In genomic region chr3:95302044-95302443, GRCh38 we compare ENCODE assay signal across 19 cellular contexts.
DNase-seq lines count a peak whose midpoint lies in the region; ATAC-seq, FAIRE-seq and TF ChIP-seq lines count a peak whose summit lies in the region.
"Had no signal": no experiment of that assay in that cellular context is flagged by ENCODE, and none has a peak within 500 bp of the region (broad histone marks: within the 10 kb centered on the region; RNA-seq: fewer than 3 reads in every experiment).

No MANE protein-coding gene starts in this region.

- FAIRE-seq in A549 (lab: Jason Lieb, UNC) = no peak
- FAIRE-seq: H1 had no signal

- no peak for TF ChIP-seq EP300 in A549 (IDR thresholded peaks at IDR 0.05)

- H3K27me3 ChIP-seq in brain microvascular endothelial cell (replicated peaks) = no peaks in the 10 kb centered on the region
- H3K27me3 ChIP-seq: breast epithelium, gastrocnemius medialis, neural progenitor cell, tibial nerve had no signal

- CTCF ChIA-PET in A549 (lab: Yijun Ruan, JAX) = no interaction called here

- no peaks in the 10 kb centered on the region for H3K36me3 ChIP-seq in brain microvascular endothelial cell (replicated peaks)
- H3K36me3 ChIP-seq: gastrocnemius medialis, neural progenitor cell, tibial nerve had no signal

- H3K4me2 ChIP-seq in A549 = peak overlapping the region; percentile 36; the same call in 1 of the 3 replicates
- H3K4me2 ChIP-seq: neural progenitor cell had no signal

- 34% methylated on average over 1 of the region's 1 CpG for WGBS in A549 (ENCODE audit: missing lambda C conversion rate)

- no peak for TF ChIP-seq RAD21 in A549 (conservative IDR thresholded peaks at IDR 0.05 in 1 of 2, IDR thresholded peaks at IDR 0.05 in 1 of 2)

- TF ChIP-seq POLR2A in A549 (IDR thresholded peaks at IDR 0.05; ENCODE audit: low read length) = no peak

- no peak for TF ChIP-seq CTCF in A549 (IDR thresholded peaks at IDR 0.05)
- TF ChIP-seq CTCF in brain microvascular endothelial cell (IDR thresholded peaks at IDR 0.05; ENCODE audit: low read depth, low read length, missing control alignments) = no peak

- no peak overlapping the region for H3K4me3 ChIP-seq in A549
- no peak overlapping the region for H3K4me3 ChIP-seq in brain microvascular endothelial cell (ENCODE audit: low read depth, low read length)
- H3K4me3 ChIP-seq: breast epithelium, gastrocnemius medialis, GM12878, neural progenitor cell, tibial nerve had no signal

- ATAC-seq in A549 (no peak), GM18858 (IDR thresholded peaks at IDR 0.05; ENCODE audit: unreplicated experiment) (no peak)
- ATAC-seq: gastrocnemius medialis, GM12878 had no signal

- POLR2A ChIA-PET in A549 (lab: Yijun Ruan, JAX) = no interaction called here

- no peak overlapping the region for H3K27ac ChIP-seq in A549
- H3K27ac ChIP-seq in brain microvascular endothelial cell = peak overlapping the region; percentile 67
- H3K27ac ChIP-seq: breast epithelium, gastrocnemius medialis, neural progenitor cell, tibial nerve had no signal

- DNase-seq in A549 (ENCODE audit: low read depth in 1 of 2, low spot score in 1 of 2) (peak in 1 of 2 experiments; percentile 40), LHCN-M2 (ENCODE audit: low read depth) (peak; percentile 43), brain microvascular endothelial cell (peak; percentile 86), kidney tubule cell (ENCODE audit: low spot score) (peak; percentile 85), posterior vena cava (ENCODE audit: low spot score) (no peak), cerebellum (ENCODE audit: low spot score) (no peak), NCI-H446 (lab: John Stamatoyannopoulos, UW) (no peak)
- DNase-seq: CD4-positive, alpha-beta T cell; effector memory CD4-positive, alpha-beta T cell; gastrocnemius medialis; MV-4-11; NCI-H2107; NCI-H82 had no signal

- in situ Hi-C loops in brain microvascular endothelial cell (cut with HindIII; ENCODE audit: low pct_ligation_motif_present, low sequenced_read_pairs) = no loop called here

- peaks cover 17% of the 10 kb centered on the region for H3K4me1 ChIP-seq in A549
- H3K4me1 ChIP-seq: breast epithelium, gastrocnemius medialis, neural progenitor cell, tibial nerve had no signal

- intact Hi-C loops in posterior vena cava (cut with DNase I) = no loop called here

- H3K9me3 ChIP-seq in A549 = no peaks in the 10 kb centered on the region
- H3K9me3 ChIP-seq: breast epithelium, gastrocnemius medialis, tibial nerve had no signal

TF ChIP-seq in A549, 52 proteins besides CTCF, POLR2A, EP300 and RAD21:
- TF ChIP-seq FOSL2 (IDR thresholded peaks at IDR 0.05) = no peak
- TF ChIP-seq FOSL2 (CRISPR knock-in tag; IDR thresholded peaks at IDR 0.05) = peak; percentile 31; the same call in 1 of the 2 replicates
- TF ChIP-seq HEYL (CRISPR knock-in tag; IDR thresholded peaks at IDR 0.05) = no peak
- peak; percentile 38 to 52; a peak in 2 of 4 replicates for TF ChIP-seq CEBPB (IDR thresholded peaks at IDR 0.05)
- TF ChIP-seq JUNB (IDR thresholded peaks at IDR 0.05) = peak; percentile 35; the same call in 1 of the 2 replicates

Comparison
In these comparisons a context has a peak if more than half of its experiments do, and no peak if none do; other contexts are left out.
1. DNase-seq: peak in LHCN-M2 (single experiment), brain microvascular endothelial cell (single experiment) and kidney tubule cell (single experiment); none in posterior vena cava (single experiment), cerebellum (single experiment) and NCI-H446 (0 of 2).